In the genomic region with DNA sequence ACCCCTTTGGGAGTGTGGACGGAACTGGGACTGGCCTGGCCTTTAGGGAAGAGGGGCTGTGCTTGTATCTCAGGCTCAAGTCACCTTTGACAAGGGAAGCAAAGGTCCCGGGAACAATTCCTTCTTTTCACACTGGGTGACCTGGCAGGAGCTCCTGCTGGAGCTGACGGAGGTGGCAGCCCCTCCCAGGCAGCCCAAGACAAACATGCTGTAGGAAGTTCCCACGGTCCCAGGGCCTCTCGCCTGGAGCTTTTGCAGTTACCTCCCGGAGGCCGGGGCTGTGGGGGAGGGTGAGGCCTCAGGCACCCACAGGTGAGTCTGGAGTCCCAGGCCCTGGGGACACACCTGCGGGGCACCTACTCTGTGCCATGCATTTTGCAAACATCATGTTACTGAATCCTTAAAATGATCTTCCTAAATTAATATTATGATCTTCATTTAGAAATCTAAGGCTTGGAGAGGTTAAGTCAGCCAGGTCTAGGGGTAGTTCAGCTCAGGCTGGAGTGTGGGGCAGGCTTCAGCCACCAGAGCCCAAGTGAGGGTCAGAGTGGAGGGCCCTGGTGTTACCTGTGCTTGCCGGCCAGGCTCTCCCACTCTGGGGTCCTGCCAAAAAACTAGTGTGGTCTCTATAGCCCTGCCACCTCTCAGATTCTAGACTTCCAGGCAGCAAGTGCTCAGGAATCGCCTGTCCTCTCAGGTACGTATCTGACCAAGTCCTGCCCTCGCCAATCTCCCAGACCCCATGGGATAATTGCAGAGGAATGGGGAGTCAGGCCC, we compare ENCODE assay signal across 19 cellular contexts. TPM values are rescaled to one million over a fixed set of nuclear protein-coding genes. Genes with fewer than 3 reads are reported as not detected.
DNase-seq lines count a peak whose midpoint lies in the region; ATAC-seq, FAIRE-seq and TF ChIP-seq lines count a peak whose summit lies in the region.
"Had no signal": no experiment of that assay in that cellular context is flagged by ENCODE, and none has a peak within 500 bp of the region (broad histone marks: within the 10 kb centered on the region; RNA-seq: fewer than 3 reads in every experiment).

No MANE protein-coding gene starts in this region.

- intact Hi-C loops in Caco-2 (cut with micrococcal nuclease; ENCODE audit: unreplicated experiment) (no loop called here), pancreas (cut with DNase I) (no loop called here)

- H2AFZ ChIP-seq in MM.1S (ENCODE audit: low read length) = no peak overlapping the region
- H2AFZ ChIP-seq: parathyroid adenoma had no signal

- no peaks in the 10 kb centered on the region for H4K20me1 ChIP-seq in MM.1S (ENCODE audit: insufficient read depth, low read length)

- H3K4me1 Mint-ChIP-seq in Caco-2 (ENCODE audit: low read depth, unreplicated experiment) (peaks cover 22% of the 10 kb centered on the region), type B pancreatic cell (ENCODE audit: unreplicated experiment) (peaks cover 24% of the 10 kb centered on the region)

- H3K4me3 Mint-ChIP-seq in Caco-2 (ENCODE audit: unreplicated experiment) = no peak overlapping the region
- H3K4me3 Mint-ChIP-seq in type B pancreatic cell = no peak overlapping the region

- H3K4me3 ChIP-seq in Caco-2 (ENCODE audit: low read depth, low read length) (no peak overlapping the region), epithelial cell of esophagus (ENCODE audit: low read length) (no peak overlapping the region), pancreas (no peak overlapping the region), MM.1S (ENCODE audit: low read length) (no peak overlapping the region)
- H3K4me3 ChIP-seq: MG63 had no signal

- no peaks in the 10 kb centered on the region for H3F3A ChIP-seq in MM.1S (ENCODE audit: insufficient read depth, low read length)

- H3K79me2 ChIP-seq in MM.1S (ENCODE audit: low read length) = no peaks in the 10 kb centered on the region
- H3K79me2 ChIP-seq: parathyroid adenoma had no signal

- H3K36me3 ChIP-seq in Caco-2 (ENCODE audit: control insufficient read depth, insufficient read depth, low read length) (no peaks in the 10 kb centered on the region), pancreas (no peaks in the 10 kb centered on the region), MM.1S (replicated peaks; ENCODE audit: insufficient read depth, low read length) (no peaks in the 10 kb centered on the region)
- H3K36me3 ChIP-seq: MG63 had no signal

- H3K27ac Mint-ChIP-seq in Caco-2 (ENCODE audit: unreplicated experiment) (no peak overlapping the region), type B pancreatic cell (no peak overlapping the region)
- H3K27ac Mint-ChIP-seq: activated naive CD4-positive, alpha-beta T cell treated with anti-CD3 and anti-CD28 coated beads, Interleukin-2, amount 50 U/mL, for 72 hours had no signal

- no TSS peak for BruUV-seq in Caco-2 (replicated peaks; lab: Mats Ljungman, UMichigan)

- FAIRE-seq in pancreas (lab: Jason Lieb, UNC) = no peak
- FAIRE-seq: D721Med, endometrium had no signal

- H3K9me3 ChIP-seq in Caco-2 (no peaks in the 10 kb centered on the region), pancreas (no peaks in the 10 kb centered on the region), MM.1S (replicated peaks; ENCODE audit: insufficient read depth, low read length) (no peaks in the 10 kb centered on the region)

- CTCF ChIA-PET in Caco-2 (lab: Charles Lee) = interaction anchor here (0.9 to 2.0 kb wide), 5 partner anchors 10 to 158 kb away, joined by 3 to 5 read pairs (median 4); no protein-coding TSS in a partner anchor

- no peak overlapping the region for H3K4me2 ChIP-seq in MM.1S (ENCODE audit: low read depth, low read length)

- no peak for TF ChIP-seq CTCF in Caco-2 (IDR thresholded peaks at IDR 0.05; ENCODE audit: insufficient read depth in 1 of 2, low read depth in 1 of 2, low read length in 1 of 2, severe bottlenecking in 1 of 2, unreplicated experiment in 1 of 2)
- TF ChIP-seq CTCF in epithelial cell of esophagus (IDR thresholded peaks at IDR 0.05; ENCODE audit: insufficient read depth, low read depth, low read length, missing control alignments) = no peak
- no peak for TF ChIP-seq CTCF in pancreas (IDR thresholded peaks at IDR 0.05)
- no peak for TF ChIP-seq CTCF in MM.1S (IDR thresholded peaks at IDR 0.05; ENCODE audit: low read length)
- no peak for TF ChIP-seq CTCF in type B pancreatic cell (conservative IDR thresholded peaks at IDR 0.05)

- 30 to 31% methylated on average over 12 of the region's 12 CpGs for WGBS in pancreas, 2 donors

- no peaks in the 10 kb centered on the region for H3K36me3 Mint-ChIP-seq in Caco-2 (ENCODE audit: insufficient read depth, unreplicated experiment)
- H3K36me3 Mint-ChIP-seq in type B pancreatic cell = no peaks in the 10 kb centered on the region
- H3K36me3 Mint-ChIP-seq: activated naive CD4-positive, alpha-beta T cell treated with anti-CD3 and anti-CD28 coated beads, Interleukin-2, amount 50 U/mL, for 72 hours had no signal

- H3K27ac ChIP-seq in pancreas (peak overlapping the region; percentile 75 to 93 (median 88)), MM.1S (ENCODE audit: low read length) (no peak overlapping the region)
- H3K27ac ChIP-seq: parathyroid adenoma had no signal

- H3K27me3 ChIP-seq in Caco-2 (replicated peaks; ENCODE audit: control insufficient read depth, insufficient read depth, low read length) = no peaks in the 10 kb centered on the region
- H3K27me3 ChIP-seq in pancreas = no peaks in the 10 kb centered on the region
- peaks cover 16% of the 10 kb centered on the region; the same call in 1 of the 2 replicates for H3K27me3 ChIP-seq in MM.1S (replicated peaks; ENCODE audit: insufficient read depth, low read length)
- H3K27me3 ChIP-seq: MG63 had no signal

- H3K27me3 Mint-ChIP-seq in Caco-2 (ENCODE audit: insufficient read depth, unreplicated experiment) = no peaks in the 10 kb centered on the region
- H3K27me3 Mint-ChIP-seq in type B pancreatic cell = peaks cover 4% of the 10 kb centered on the region

- no peak overlapping the region for H3K9ac ChIP-seq in MM.1S (ENCODE audit: low read length)
- H3K9ac ChIP-seq: parathyroid adenoma had no signal

- no peaks in the 10 kb centered on the region for H3K9me2 ChIP-seq in MM.1S (replicated peaks; ENCODE audit: insufficient read depth, low read length)

- H3K9me3 Mint-ChIP-seq in Caco-2 (ENCODE audit: unreplicated experiment) (peaks cover 4% of the 10 kb centered on the region), type B pancreatic cell (no peaks in the 10 kb centered on the region)
- H3K9me3 Mint-ChIP-seq: activated naive CD4-positive, alpha-beta T cell treated with anti-CD3 and anti-CD28 coated beads, Interleukin-2, amount 50 U/mL, for 72 hours had no signal

- H3K4me1 ChIP-seq in Caco-2 (peaks cover 63% of the 10 kb centered on the region), pancreas (peaks cover 32 to 41% (median 40%) of the 10 kb centered on the region in 3 donors), MM.1S (ENCODE audit: low read length) (0 out of 2 replicates have a peak, but pooled peaks cover 4% of the 10 kb centered on the region)
- H3K4me1 ChIP-seq: parathyroid adenoma had no signal

- peak; percentile 80 to 94 for DNase-seq in Caco-2
- peak; percentile 72 for DNase-seq in NCI-H526 treated with DMSO at 0.1 percent for 48 hours (lab: John Stamatoyannopoulos, UW)
- peak; percentile 67 for DNase-seq in epithelial cell of esophagus (ENCODE audit: low read depth)
- DNase-seq in pancreas = peak; percentile 85 to 96 (median 91)
- no peak for DNase-seq in MM.1S
- no peak for DNase-seq in cerebellar cortex (ENCODE audit: low spot score)
- DNase-seq in type B pancreatic cell (ENCODE audit: extremely low spot score, unreplicated experiment) = no peak
- no peak for DNase-seq in MV-4-11 (lab: John Stamatoyannopoulos, UW)
- DNase-seq: activated CD4-positive, alpha-beta T cell treated with anti-CD3 and anti-CD28 coated beads for 1 hour; caudate nucleus; foreskin melanocyte; MG63; NCI-H2081 treated with DMSO at 0.1 percent for 48 hours; NCI-H774 had no signal

- peak; percentile 72 to 82 (median 79) for ATAC-seq in pancreas
- ATAC-seq: activated naive CD4-positive, alpha-beta T cell treated with anti-CD3 and anti-CD28 coated beads, Interleukin-2, amount 50 U/mL, for 72 hours had no signal

- POLR2A ChIA-PET in Caco-2 (lab: Charles Lee) = interaction anchor here (1.0 kb wide), 1 partner anchor 10 kb away, joined by 4 read pairs; no protein-coding TSS in a partner anchor

RNA-seq across cellular contexts. Expression of a gene that starts 15.7 kb away (rescaled TPM):
- 0.52 TPM in 1 of 2 replicates, not detected in the other for total RNA-seq in Caco-2 (2022)
- 1 to 10 TPM in 4 of 6 donors, under 1 TPM in 1, not detected in 1; 0.37 to 3.8 (median 3.0) TPM for total RNA-seq in pancreas
- polyA plus RNA-seq in pancreas = 1 to 10 TPM; 3.2 to 3.7 TPM
- 4.1 and 4.3 TPM in 2 replicates for total RNA-seq in type B pancreatic cell (ENCODE audit: low replicate concordance)
- total RNA-seq: activated naive CD4-positive, alpha-beta T cell treated with anti-CD3 and anti-CD28 coated beads, Interleukin-2, amount 50 U/mL, for 72 hours; T-helper 2 cell treated with Interferon-gamma antibody and Interleukin-4, amounts not matched to agents 100 ng/mL and 5 ng/mL, for 36 hours had no signal

Comparison
In these comparisons a context has a peak if more than half of its experiments do, and no peak if none do; other contexts are left out.
1. DNase-seq: peak in Caco-2 (2 of 2), NCI-H526 treated with DMSO at 0.1 percent for 48 hours (single experiment), epithelial cell of esophagus (single experiment) and pancreas (6 of 6); none in MM.1S (single experiment), cerebellar cortex (single experiment), type B pancreatic cell (single experiment) and MV-4-11 (single experiment).